Comparison of ENCODE assay signal across 1 cellular context in genomic region chr22:30267382-30268302, GRCh38.
A peak's percentile ranks its signal among the peaks of the same experiment; 100 is the strongest.
TF ChIP-seq lines count a peak whose summit lies in the region.

No MANE protein-coding gene starts in this region.

TF ChIP-seq in K562, 482 proteins besides CTCF, POLR2A, EP300 and RAD21:
- TF ChIP-seq PTBP1 (IDR thresholded peaks at IDR 0.05; ENCODE audit: low read depth, low read length) (0 out of 2 replicates have a peak, but pooled peaks have one; percentile 62), BCOR (IDR thresholded peaks at IDR 0.05) (peak; percentile 81), CAMTA2 (CRISPR knock-in tag; conservative IDR thresholded peaks at IDR 0.05) (no peak), ELF4 (CRISPR knock-in tag; IDR thresholded peaks at IDR 0.05) (no peak), KDM1A (IDR thresholded peaks at IDR 0.05) (peak; percentile 62 to 69), CHD2 (IDR thresholded peaks at IDR 0.05; ENCODE audit: low read depth, low read length) (no peak), STAG1 (CRISPR knock-in tag; IDR thresholded peaks at IDR 0.05; ENCODE audit: borderline replicate concordance) (no peak), U2AF1 (optimal IDR thresholded peaks at IDR 0.05; ENCODE audit: low read depth, low read length) (no peak), FOXA1 (IDR thresholded peaks at IDR 0.05; ENCODE audit: borderline replicate concordance) (no peak), SMARCA5 (IDR thresholded peaks at IDR 0.05) (peak; percentile 81), ZNF277 (CRISPR knock-in tag; IDR thresholded peaks at IDR 0.05; ENCODE audit: borderline replicate concordance) (no peak), TCF7L2 (IDR thresholded peaks at IDR 0.05; ENCODE audit: low read depth, low read length) (no peak), KLF10 (CRISPR knock-in tag; IDR thresholded peaks at IDR 0.05) (no peak), ADNP (tag; IDR thresholded peaks at IDR 0.05) (peak; percentile 29; the same call in 1 of the 2 replicates), TAF9B (IDR thresholded peaks at IDR 0.05; ENCODE audit: partially characterized antibody) (no peak), ZFP36 (IDR thresholded peaks at IDR 0.05; ENCODE audit: low read depth, low read length, partially characterized antibody) (peak; percentile 87), FOS (IDR thresholded peaks at IDR 0.05; ENCODE audit: extremely low read depth, insufficient read length) (no peak), YBX1 (IDR thresholded peaks at IDR 0.05) (no peak), THAP7 (CRISPR knock-in tag; IDR thresholded peaks at IDR 0.05) (no peak), RBM25 (IDR thresholded peaks at IDR 0.05; ENCODE audit: low read depth, low read length, severe bottlenecking) (peak; percentile 58), ZNF263 (CRISPR knock-in tag; IDR thresholded peaks at IDR 0.05; ENCODE audit: borderline replicate concordance) (no peak)
- TF ChIP-seq, protein P1, sequence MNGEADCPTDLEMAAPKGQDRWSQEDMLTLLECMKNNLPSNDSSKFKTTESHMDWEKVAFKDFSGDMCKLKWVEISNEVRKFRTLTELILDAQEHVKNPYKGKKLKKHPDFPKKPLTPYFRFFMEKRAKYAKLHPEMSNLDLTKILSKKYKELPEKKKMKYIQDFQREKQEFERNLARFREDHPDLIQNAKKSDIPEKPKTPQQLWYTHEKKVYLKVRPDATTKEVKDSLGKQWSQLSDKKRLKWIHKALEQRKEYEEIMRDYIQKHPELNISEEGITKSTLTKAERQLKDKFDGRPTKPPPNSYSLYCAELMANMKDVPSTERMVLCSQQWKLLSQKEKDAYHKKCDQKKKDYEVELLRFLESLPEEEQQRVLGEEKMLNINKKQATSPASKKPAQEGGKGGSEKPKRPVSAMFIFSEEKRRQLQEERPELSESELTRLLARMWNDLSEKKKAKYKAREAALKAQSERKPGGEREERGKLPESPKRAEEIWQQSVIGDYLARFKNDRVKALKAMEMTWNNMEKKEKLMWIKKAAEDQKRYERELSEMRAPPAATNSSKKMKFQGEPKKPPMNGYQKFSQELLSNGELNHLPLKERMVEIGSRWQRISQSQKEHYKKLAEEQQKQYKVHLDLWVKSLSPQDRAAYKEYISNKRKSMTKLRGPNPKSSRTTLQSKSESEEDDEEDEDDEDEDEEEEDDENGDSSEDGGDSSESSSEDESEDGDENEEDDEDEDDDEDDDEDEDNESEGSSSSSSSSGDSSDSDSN (IDR thresholded peaks at IDR 0.05; ENCODE audit: borderline replicate concordance in 1 of 2, low read depth in 2 of 2, low read length in 2 of 2) = no peak
- TF ChIP-seq, protein P2, sequence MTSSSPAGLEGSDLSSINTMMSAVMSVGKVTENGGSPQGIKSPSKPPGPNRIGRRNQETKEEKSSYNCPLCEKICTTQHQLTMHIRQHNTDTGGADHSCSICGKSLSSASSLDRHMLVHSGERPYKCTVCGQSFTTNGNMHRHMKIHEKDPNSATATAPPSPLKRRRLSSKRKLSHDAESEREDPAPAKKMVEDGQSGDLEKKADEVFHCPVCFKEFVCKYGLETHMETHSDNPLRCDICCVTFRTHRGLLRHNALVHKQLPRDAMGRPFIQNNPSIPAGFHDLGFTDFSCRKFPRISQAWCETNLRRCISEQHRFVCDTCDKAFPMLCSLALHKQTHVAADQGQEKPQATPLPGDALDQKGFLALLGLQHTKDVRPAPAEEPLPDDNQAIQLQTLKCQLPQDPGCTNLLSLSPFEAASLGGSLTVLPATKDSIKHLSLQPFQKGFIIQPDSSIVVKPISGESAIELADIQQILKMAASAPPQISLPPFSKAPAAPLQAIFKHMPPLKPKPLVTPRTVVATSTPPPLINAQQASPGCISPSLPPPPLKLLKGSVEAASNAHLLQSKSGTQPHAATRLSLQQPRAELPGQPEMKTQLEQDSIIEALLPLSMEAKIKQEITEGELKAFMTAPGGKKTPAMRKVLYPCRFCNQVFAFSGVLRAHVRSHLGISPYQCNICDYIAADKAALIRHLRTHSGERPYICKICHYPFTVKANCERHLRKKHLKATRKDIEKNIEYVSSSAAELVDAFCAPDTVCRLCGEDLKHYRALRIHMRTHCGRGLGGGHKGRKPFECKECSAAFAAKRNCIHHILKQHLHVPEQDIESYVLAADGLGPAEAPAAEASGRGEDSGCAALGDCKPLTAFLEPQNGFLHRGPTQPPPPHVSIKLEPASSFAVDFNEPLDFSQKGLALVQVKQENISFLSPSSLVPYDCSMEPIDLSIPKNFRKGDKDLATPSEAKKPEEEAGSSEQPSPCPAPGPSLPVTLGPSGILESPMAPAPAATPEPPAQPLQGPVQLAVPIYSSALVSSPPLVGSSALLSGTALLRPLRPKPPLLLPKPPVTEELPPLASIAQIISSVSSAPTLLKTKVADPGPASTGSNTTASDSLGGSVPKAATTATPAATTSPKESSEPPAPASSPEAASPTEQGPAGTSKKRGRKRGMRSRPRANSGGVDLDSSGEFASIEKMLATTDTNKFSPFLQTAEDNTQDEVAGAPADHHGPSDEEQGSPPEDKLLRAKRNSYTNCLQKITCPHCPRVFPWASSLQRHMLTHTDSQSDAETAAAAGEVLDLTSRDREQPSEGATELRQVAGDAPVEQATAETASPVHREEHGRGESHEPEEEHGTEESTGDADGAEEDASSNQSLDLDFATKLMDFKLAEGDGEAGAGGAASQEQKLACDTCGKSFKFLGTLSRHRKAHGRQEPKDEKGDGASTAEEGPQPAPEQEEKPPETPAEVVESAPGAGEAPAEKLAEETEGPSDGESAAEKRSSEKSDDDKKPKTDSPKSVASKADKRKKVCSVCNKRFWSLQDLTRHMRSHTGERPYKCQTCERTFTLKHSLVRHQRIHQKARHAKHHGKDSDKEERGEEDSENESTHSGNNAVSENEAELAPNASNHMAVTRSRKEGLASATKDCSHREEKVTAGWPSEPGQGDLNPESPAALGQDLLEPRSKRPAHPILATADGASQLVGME (CRISPR knock-in tag; IDR thresholded peaks at IDR 0.05) = no peak
- TF ChIP-seq, protein P3, sequence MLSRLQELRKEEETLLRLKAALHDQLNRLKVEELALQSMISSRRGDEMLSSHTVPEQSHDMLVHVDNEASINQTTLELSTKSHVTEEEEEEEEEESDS (CRISPR knock-in tag; IDR thresholded peaks at IDR 0.05) = no peak
- TF ChIP-seq, protein P4, sequence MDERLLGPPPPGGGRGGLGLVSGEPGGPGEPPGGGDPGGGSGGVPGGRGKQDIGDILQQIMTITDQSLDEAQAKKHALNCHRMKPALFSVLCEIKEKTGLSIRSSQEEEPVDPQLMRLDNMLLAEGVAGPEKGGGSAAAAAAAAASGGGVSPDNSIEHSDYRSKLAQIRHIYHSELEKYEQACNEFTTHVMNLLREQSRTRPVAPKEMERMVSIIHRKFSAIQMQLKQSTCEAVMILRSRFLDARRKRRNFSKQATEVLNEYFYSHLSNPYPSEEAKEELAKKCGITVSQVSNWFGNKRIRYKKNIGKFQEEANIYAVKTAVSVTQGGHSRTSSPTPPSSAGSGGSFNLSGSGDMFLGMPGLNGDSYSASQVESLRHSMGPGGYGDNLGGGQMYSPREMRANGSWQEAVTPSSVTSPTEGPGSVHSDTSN (CRISPR knock-in tag; IDR thresholded peaks at IDR 0.05; ENCODE audit: low read depth) = no peak
- TF ChIP-seq, protein P4 (tag; conservative IDR thresholded peaks at IDR 0.05; ENCODE audit: low read depth) = no peak
